In the genomic region with DNA sequence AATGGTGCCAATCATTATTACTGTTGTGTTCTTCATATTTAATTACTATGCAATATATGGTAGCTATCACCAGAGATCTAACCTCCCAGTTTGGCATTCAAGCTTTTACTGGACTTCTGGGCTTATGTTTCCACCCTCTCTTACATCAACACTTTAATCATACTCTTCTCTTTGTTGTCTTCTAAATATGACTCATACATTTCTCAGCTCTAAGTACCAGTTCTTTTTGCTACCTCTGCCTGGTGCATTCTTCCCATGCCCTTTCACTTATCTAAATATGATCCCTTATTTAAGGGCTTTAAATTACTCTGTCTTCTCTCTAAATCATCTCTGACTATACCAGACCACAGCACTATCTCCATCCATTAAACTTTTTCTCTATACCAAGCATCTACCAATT, we compare ENCODE assay signal across 15 cellular contexts.
"Had no signal": no experiment of that assay in that cellular context is flagged by ENCODE, and none has a peak within 500 bp of the region (broad histone marks: within the 10 kb centered on the region; RNA-seq: fewer than 3 reads in every experiment).

No MANE protein-coding gene starts in this region.

- DNase-seq: activated CD8-positive, alpha-beta memory T cell treated with anti-CD3 and anti-CD28 coated beads, Interleukin-2, amount 50 U/mL, for 4 hours; activated CD8-positive, alpha-beta T cell treated with anti-CD3 and anti-CD28 coated beads for 36 hours; activated naive CD4-positive, alpha-beta T cell treated with anti-CD3 and anti-CD28 coated beads, Interleukin-2, amount 10 ng/mL, durations not matched to agents 7 days and 5 days; adrenal gland; body of pancreas; dermis blood vessel endothelial cell; endodermal cell; heart left ventricle; occipital lobe; right lobe of liver; stimulated activated CD4-positive, alpha-beta T cell treated with anti-CD3 and anti-CD28 coated beads, Interleukin-2, amount 100 ng/mL, for 24 hours; stimulated activated naive CD4-positive, alpha-beta T cell treated with Interleukin-2 at 50 U/mL for 16 hours; upper lobe of left lung had no signal

- H3K27ac ChIP-seq: adrenal gland, body of pancreas, heart left ventricle, prostate gland, right lobe of liver, suprapubic skin, upper lobe of left lung had no signal

- H3K9me3 ChIP-seq: adrenal gland, body of pancreas, heart left ventricle, prostate gland, right lobe of liver, suprapubic skin, upper lobe of left lung had no signal

- H3K36me3 ChIP-seq: adrenal gland, heart left ventricle, prostate gland, right lobe of liver, suprapubic skin, upper lobe of left lung had no signal

- H3K27me3 ChIP-seq: adrenal gland, body of pancreas, right lobe of liver, suprapubic skin, upper lobe of left lung had no signal

- H3K4me3 ChIP-seq: adrenal gland, body of pancreas, heart left ventricle, prostate gland, right lobe of liver, suprapubic skin, upper lobe of left lung had no signal
